ENCODE assay signal across 9 cellular contexts in the genomic region with DNA sequence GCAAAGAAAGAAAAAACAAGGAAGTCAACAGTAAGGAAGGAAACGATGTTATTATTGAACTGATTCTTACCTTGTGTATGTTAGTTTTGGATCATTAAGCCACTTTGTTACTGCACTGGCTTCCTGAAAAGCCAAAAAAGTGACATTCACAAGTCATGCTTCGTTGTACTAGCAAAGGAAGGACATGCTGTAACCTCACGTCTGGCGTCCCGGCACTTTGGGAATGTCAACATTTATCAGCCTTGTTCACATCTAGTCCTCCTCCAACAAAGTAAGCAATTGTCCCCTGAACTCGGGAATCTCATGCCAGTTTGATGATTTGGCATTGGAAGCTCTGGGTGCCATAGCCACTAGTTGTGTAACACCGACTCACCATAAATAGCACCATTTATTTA. TPM values are rescaled to one million over a fixed set of nuclear protein-coding genes. Genes with fewer than 3 reads are reported as not detected.
DNase-seq lines count a peak whose midpoint lies in the region; ATAC-seq and TF ChIP-seq lines count a peak whose summit lies in the region.
"Had no signal": no experiment of that assay in that cellular context is flagged by ENCODE, and none has a peak within 500 bp of the region (broad histone marks: within the 10 kb centered on the region; RNA-seq: fewer than 3 reads in every experiment).

No MANE protein-coding gene starts in this region.

- peak overlapping the region; percentile 95 for H3K4me3 Mint-ChIP-seq in activated naive CD8-positive, alpha-beta T cell treated with anti-CD3 and anti-CD28 coated beads for 36 hours

- TF ChIP-seq POLR2A in heart left ventricle (IDR thresholded peaks at IDR 0.05): no peak
- no peak for TF ChIP-seq POLR2A in right lobe of liver (IDR thresholded peaks at IDR 0.05)
- TF ChIP-seq POLR2A in upper lobe of left lung (IDR thresholded peaks at IDR 0.05): no peak

- no peaks in the 10 kb centered on the region for H3K9me3 Mint-ChIP-seq in activated naive CD8-positive, alpha-beta T cell treated with anti-CD3 and anti-CD28 coated beads for 36 hours

- peaks cover 0 to 14% (median 6%) of the 10 kb centered on the region in 12 donors for H3K4me1 ChIP-seq in heart left ventricle
- peaks cover 0 to 3% (median 0%) of the 10 kb centered on the region in 4 donors for H3K4me1 ChIP-seq in right lobe of liver
- H3K4me1 ChIP-seq in upper lobe of left lung: peaks cover 9 to 14% (median 10%) of the 10 kb centered on the region in 4 donors

- peaks cover 3% of the 10 kb centered on the region for H3K27me3 Mint-ChIP-seq in activated naive CD8-positive, alpha-beta T cell treated with anti-CD3 and anti-CD28 coated beads for 36 hours

- no peaks in the 10 kb centered on the region for H3K36me3 Mint-ChIP-seq in activated naive CD8-positive, alpha-beta T cell treated with anti-CD3 and anti-CD28 coated beads for 36 hours

- H3K36me3 ChIP-seq in heart left ventricle (peaks cover 0 to 23% (median 13%) of the 10 kb centered on the region in 9 donors), right lobe of liver (no peaks in the 10 kb centered on the region), upper lobe of left lung (peaks cover 0 to 16% (median 2%) of the 10 kb centered on the region in 4 donors)

- peak in 1 of 4 donors; percentile 1 for TF ChIP-seq EP300 in upper lobe of left lung (IDR thresholded peaks at IDR 0.05)

- no peak for TF ChIP-seq CTCF in heart left ventricle (IDR thresholded peaks at IDR 0.05)
- TF ChIP-seq CTCF in right lobe of liver (IDR thresholded peaks at IDR 0.05): no peak
- no peak for TF ChIP-seq CTCF in upper lobe of left lung (IDR thresholded peaks at IDR 0.05)

- H3K9me3 ChIP-seq in heart left ventricle (no peaks in the 10 kb centered on the region), right lobe of liver (no peaks in the 10 kb centered on the region), upper lobe of left lung (no peaks in the 10 kb centered on the region)

- intact Hi-C loops in heart left ventricle (cut with DNase I): loop anchor here in 1 of 10 donors (2.0 kb wide), 1 partner anchor 327 kb away; no protein-coding TSS in a partner anchor
- intact Hi-C loops in left ventricle myocardium superior (cut with micrococcal nuclease): no loop called here
- intact Hi-C loops in right lobe of liver (cut with DNase I): no loop called here

- H3K27ac ChIP-seq in heart left ventricle (peak overlapping the region in 7 of 12 donors; percentile 63 to 84 (median 76)), right lobe of liver (peak overlapping the region in 1 of 3 donors; percentile 36), upper lobe of left lung (peak overlapping the region; percentile 74 to 89 (median 84))

- H3K27me3 ChIP-seq in heart left ventricle (peaks cover 0 to 11% (median 0%) of the 10 kb centered on the region in 9 donors), right lobe of liver (no peaks in the 10 kb centered on the region), upper lobe of left lung (no peaks in the 10 kb centered on the region)

- H3K4me3 ChIP-seq in heart left ventricle: peak overlapping the region in 10 of 12 donors; percentile 54 to 93 (median 79)
- H3K4me3 ChIP-seq in right lobe of liver: peak overlapping the region; percentile 67 to 85 (median 84)
- H3K4me3 ChIP-seq in upper lobe of left lung: peak overlapping the region in 3 of 4 donors; percentile 74 to 79 (median 75)

- peak overlapping the region; percentile 91 for H3K27ac Mint-ChIP-seq in activated naive CD8-positive, alpha-beta T cell treated with anti-CD3 and anti-CD28 coated beads for 36 hours

- peaks cover 23% of the 10 kb centered on the region for H3K4me1 Mint-ChIP-seq in activated naive CD8-positive, alpha-beta T cell treated with anti-CD3 and anti-CD28 coated beads for 36 hours

- DNase-seq in heart left ventricle (no peak), left ventricle myocardium superior (no peak), right lobe of liver (no peak), upper lobe of left lung (no peak), anterior cingulate cortex (lab: John Stamatoyannopoulos, UW) (no peak)
- DNase-seq in activated naive CD8-positive, alpha-beta T cell treated with anti-CD3 and anti-CD28 coated beads for 36 hours: no peak

- WGBS in heart left ventricle, 4 donors: 50 to 70% (median 53%) methylated on average over 7 of the region's 7 CpGs
- WGBS in right lobe of liver (ENCODE audit: insufficient coverage, low coverage, low lambda C conversion rate, missing lambda C conversion rate): 37% methylated on average over 5 of the region's 7 CpGs
- 29 to 35% methylated on average over 7 of the region's 7 CpGs for WGBS in upper lobe of left lung, 2 donors

- no peak for ATAC-seq in heart left ventricle
- no peak for ATAC-seq in left ventricle myocardium superior
- no peak for ATAC-seq in right lobe of liver
- no peak for ATAC-seq in upper lobe of left lung (ENCODE audit: low FRiP score in 2 of 2)
- no peak for ATAC-seq in HG02981 (IDR thresholded peaks at IDR 0.05; ENCODE audit: unreplicated experiment)
- ATAC-seq in GM21723 (IDR thresholded peaks at IDR 0.05; ENCODE audit: unreplicated experiment): no peak

RNA-seq across cellular contexts. Expression of gene MKS1, which starts 0.7 kb away (rescaled TPM):
- 10 to 100 TPM in 3 of 9 donors, 1 to 10 TPM in 6; 3.3 to 15.1 (median 8.6) TPM for total RNA-seq in heart left ventricle
- polyA plus RNA-seq in heart left ventricle: 1 to 10 TPM; 6.1 to 6.3 TPM
- 10.1 TPM for total RNA-seq in left ventricle myocardium superior
- 10 to 100 TPM; 24.3 to 27.0 TPM for total RNA-seq in activated naive CD8-positive, alpha-beta T cell treated with anti-CD3 and anti-CD28 coated beads for 36 hours
- total RNA-seq in right lobe of liver: 1 to 10 TPM; 3.3 to 9.2 (median 7.2) TPM
- 10 to 100 TPM; 11.7 to 44.0 (median 15.0) TPM for total RNA-seq in upper lobe of left lung

RNA-seq across cellular contexts. Expression of gene LPO, which starts 18.6 kb away (rescaled TPM):
- total RNA-seq in heart left ventricle: not detected
- polyA plus RNA-seq in heart left ventricle: not detected
- total RNA-seq in left ventricle myocardium superior: not detected
- total RNA-seq in activated naive CD8-positive, alpha-beta T cell treated with anti-CD3 and anti-CD28 coated beads for 36 hours: not detected
- not detected for total RNA-seq in right lobe of liver
- total RNA-seq in upper lobe of left lung: not detected
- total RNA-seq: pulmonary artery endothelial cell had no signal

RNA-seq across cellular contexts. Expression of gene EPX, which starts 27.3 kb away (rescaled TPM):
- total RNA-seq in heart left ventricle: not detected
- not detected for polyA plus RNA-seq in heart left ventricle
- total RNA-seq in left ventricle myocardium superior: not detected
- total RNA-seq in activated naive CD8-positive, alpha-beta T cell treated with anti-CD3 and anti-CD28 coated beads for 36 hours: not detected
- under 1 TPM in 1 of 6 experiments, not detected in 5; 0.07 TPM for total RNA-seq in right lobe of liver
- total RNA-seq in upper lobe of left lung: under 1 TPM in 1 of 6 donors, not detected in 5; 0.10 TPM
- total RNA-seq: pulmonary artery endothelial cell had no signal

RNA-seq across cellular contexts. Expression of gene OR4D2, which starts 53.0 kb away (rescaled TPM):
- total RNA-seq in heart left ventricle (not detected), left ventricle myocardium superior (not detected), right lobe of liver (not detected), upper lobe of left lung (not detected)
- polyA plus RNA-seq in heart left ventricle: not detected
- not detected for total RNA-seq in activated naive CD8-positive, alpha-beta T cell treated with anti-CD3 and anti-CD28 coated beads for 36 hours
- total RNA-seq: pulmonary artery endothelial cell had no signal
